ENCODE assay signal across 21 cellular contexts in genomic region chr2:109701362-109701761, GRCh38.
DNase-seq lines count a peak whose midpoint lies in the region; ATAC-seq and TF ChIP-seq lines count a peak whose summit lies in the region.
"Had no signal": no experiment of that assay in that cellular context is flagged by ENCODE, and none has a peak within 500 bp of the region (broad histone marks: within the 10 kb centered on the region; RNA-seq: fewer than 3 reads in every experiment).

No MANE protein-coding gene starts in this region.

- H3K4me1 Mint-ChIP-seq in Caco-2 (ENCODE audit: low read depth, unreplicated experiment), result peaks cover 34% of the 10 kb centered on the region
- peaks cover 50% of the 10 kb centered on the region for H3K4me1 Mint-ChIP-seq in nephron progenitor cell
- H3K4me1 Mint-ChIP-seq in natural killer cell, result no peaks in the 10 kb centered on the region
- H3K4me1 Mint-ChIP-seq: B cell, IgD-negative memory B cell had no signal

- no peak overlapping the region for H3K4me3 Mint-ChIP-seq in Caco-2 (ENCODE audit: unreplicated experiment)
- no peak overlapping the region for H3K4me3 Mint-ChIP-seq in nephron progenitor cell
- no peak overlapping the region for H3K4me3 Mint-ChIP-seq in natural killer cell
- H3K4me3 Mint-ChIP-seq: activated naive CD8-positive, alpha-beta T cell treated with anti-CD3 and anti-CD28 coated beads, Interleukin-2, amount 50 U/mL, for 24 hours; B cell; IgD-negative memory B cell had no signal

- H3F3A ChIP-seq in PC-9 (ENCODE audit: insufficient read depth, low read depth), result peaks cover 32% of the 10 kb centered on the region

- H3K9me2 ChIP-seq in PC-9 (ENCODE audit: insufficient read depth), result no peaks in the 10 kb centered on the region

- H3K79me2 ChIP-seq in PC-9 (ENCODE audit: low read depth), result no peaks in the 10 kb centered on the region

- H4K20me1 ChIP-seq in PC-9 (ENCODE audit: insufficient read depth), result no peaks in the 10 kb centered on the region

- H3K27ac ChIP-seq in PC-9, result peak overlapping the region; percentile 85
- H3K27ac ChIP-seq: gastrocnemius medialis had no signal

- H3K4me2 ChIP-seq in PC-9, result peak overlapping the region; percentile 80

- H3K27me3 ChIP-seq in Caco-2 (replicated peaks; ENCODE audit: control insufficient read depth, insufficient read depth, low read length), result no peaks in the 10 kb centered on the region
- H3K27me3 ChIP-seq in PC-9 (ENCODE audit: insufficient read depth, low read depth), result no peaks in the 10 kb centered on the region
- H3K27me3 ChIP-seq: gastrocnemius medialis, ovary, uterus had no signal

- BruUV-seq in Caco-2 (replicated peaks; lab: Mats Ljungman, UMichigan) (no TSS peak), PC-9 (replicated peaks; lab: Mats Ljungman, UMichigan) (no TSS peak)

- TF ChIP-seq CTCF in Caco-2 (IDR thresholded peaks at IDR 0.05; ENCODE audit: insufficient read depth in 1 of 2, low read depth in 1 of 2, low read length in 1 of 2, severe bottlenecking in 1 of 2, unreplicated experiment in 1 of 2), result no peak
- TF ChIP-seq CTCF in PC-9 (conservative IDR thresholded peaks at IDR 0.05), result no peak
- TF ChIP-seq CTCF in epithelial cell of esophagus (IDR thresholded peaks at IDR 0.05; ENCODE audit: insufficient read depth, low read depth, low read length, missing control alignments), result no peak
- no peak for TF ChIP-seq CTCF in nephron progenitor cell (IDR thresholded peaks at IDR 0.05)
- TF ChIP-seq CTCF in natural killer cell (IDR thresholded peaks at IDR 0.05), result no peak

- no peak for DNase-seq in Caco-2
- peak in 1 of 2 experiments; percentile 26 for DNase-seq in PC-9
- DNase-seq in epithelial cell of esophagus (ENCODE audit: low read depth), result peak; percentile 19
- no peak for DNase-seq in nephron progenitor cell
- no peak for DNase-seq in SKM-1 (lab: John Stamatoyannopoulos, UW; ENCODE audit: unreplicated experiment)
- DNase-seq in natural killer cell, result no peak
- DNase-seq: activated naive CD8-positive, alpha-beta T cell treated with anti-CD3 and anti-CD28 coated beads, Interleukin-2, amount 50 U/mL, for 24 hours; COR-L47; cortex of kidney; gastrocnemius medialis; left ventricle myocardium superior; MM.1S; NCI-H146; NCI-H2227 treated with DMSO at 0.1 percent for 48 hours; NCI-H774; ovary; uterus had no signal

- H3K4me3 ChIP-seq in Caco-2 (ENCODE audit: low read depth, low read length) (no peak overlapping the region), PC-9 (no peak overlapping the region), epithelial cell of esophagus (ENCODE audit: low read length) (no peak overlapping the region)
- H3K4me3 ChIP-seq: gastrocnemius medialis, ovary, uterus had no signal

- H3K4me1 ChIP-seq in Caco-2, result peaks cover 51% of the 10 kb centered on the region
- H3K4me1 ChIP-seq in PC-9 (replicated peaks; ENCODE audit: insufficient read depth), result peaks cover 59% of the 10 kb centered on the region
- H3K4me1 ChIP-seq: gastrocnemius medialis, uterus had no signal

- H3K36me3 ChIP-seq in Caco-2 (ENCODE audit: control insufficient read depth, insufficient read depth, low read length) (no peaks in the 10 kb centered on the region), PC-9 (ENCODE audit: low read depth) (no peaks in the 10 kb centered on the region)
- H3K36me3 ChIP-seq: gastrocnemius medialis, ovary, uterus had no signal

- CTCF ChIA-PET in Caco-2 (lab: Charles Lee) (interaction anchor here (0.8 kb wide), 1 partner anchor 14 kb away, joined by 4 read pairs; no protein-coding TSS in a partner anchor), PC-9 (lab: Charles Lee) (interaction anchor here (1.0 to 1.1 kb wide), 2 partner anchors 12 to 14 kb away, joined by 3 to 4 read pairs; no protein-coding TSS in a partner anchor)

- H3K27me3 Mint-ChIP-seq in Caco-2 (ENCODE audit: insufficient read depth, unreplicated experiment) (no peaks in the 10 kb centered on the region), nephron progenitor cell (ENCODE audit: low read depth, poor library complexity) (peaks cover 4% of the 10 kb centered on the region), natural killer cell (ENCODE audit: low read depth in 2 of 2) (peaks cover 13 to 25% of the 10 kb centered on the region in 2 donors)

- H2AFZ ChIP-seq in PC-9, result no peak overlapping the region

- H3K36me3 Mint-ChIP-seq in Caco-2 (ENCODE audit: insufficient read depth, unreplicated experiment) (no peaks in the 10 kb centered on the region), nephron progenitor cell (ENCODE audit: low read depth) (no peaks in the 10 kb centered on the region), natural killer cell (no peaks in the 10 kb centered on the region)
- H3K36me3 Mint-ChIP-seq: IgD-negative memory B cell had no signal

- intact Hi-C loops in Caco-2 (cut with micrococcal nuclease; ENCODE audit: unreplicated experiment) (loop anchor here (2.0 kb wide), 1 partner anchor 13 kb away; no protein-coding TSS in a partner anchor), PC-9 (cut with micrococcal nuclease; ENCODE audit: unreplicated experiment) (loop anchor here (5.0 kb wide), 1 partner anchor 144 kb away; no protein-coding TSS in a partner anchor), natural killer cell (cut with micrococcal nuclease) (no loop called here)

- POLR2A ChIA-PET in Caco-2 (lab: Charles Lee), result no interaction called here
- POLR2A ChIA-PET in PC-9 (lab: Charles Lee; ENCODE audit: unreplicated experiment), result interaction anchor here (0.6 to 0.9 kb wide), 3 partner anchors 12 to 87 kb away, joined by 3 to 13 read pairs (median 12); partner anchors contain the start of genes SEPTIN10 and SOWAHC

- ATAC-seq in GM21515 (IDR thresholded peaks at IDR 0.05; ENCODE audit: unreplicated experiment) (no peak), HG02588 (IDR thresholded peaks at IDR 0.05; ENCODE audit: unreplicated experiment) (no peak), natural killer cell (no peak)
- ATAC-seq: activated naive CD8-positive, alpha-beta T cell treated with anti-CD3 and anti-CD28 coated beads, Interleukin-2, amount 50 U/mL, for 24 hours; gastrocnemius medialis; left ventricle myocardium superior had no signal

- H3K27ac Mint-ChIP-seq in Caco-2 (ENCODE audit: unreplicated experiment), result peak overlapping the region; percentile 60
- H3K27ac Mint-ChIP-seq in nephron progenitor cell, result peak overlapping the region; percentile 71
- no peak overlapping the region for H3K27ac Mint-ChIP-seq in natural killer cell
- H3K27ac Mint-ChIP-seq: B cell, IgD-negative memory B cell had no signal

- H3K9me3 Mint-ChIP-seq in Caco-2 (ENCODE audit: unreplicated experiment) (no peaks in the 10 kb centered on the region), nephron progenitor cell (no peaks in the 10 kb centered on the region), natural killer cell (no peaks in the 10 kb centered on the region)
- H3K9me3 Mint-ChIP-seq: activated naive CD8-positive, alpha-beta T cell treated with anti-CD3 and anti-CD28 coated beads, Interleukin-2, amount 50 U/mL, for 24 hours had no signal

- peaks cover 2% of the 10 kb centered on the region; the same call in 1 of the 2 replicates for H3K9me3 ChIP-seq in Caco-2
- H3K9me3 ChIP-seq in PC-9 (ENCODE audit: insufficient read depth, low read depth), result no peaks in the 10 kb centered on the region
- H3K9me3 ChIP-seq: gastrocnemius medialis, ovary, uterus had no signal

Comparison
In these comparisons a context has a peak if more than half of its experiments do, and no peak if none do; other contexts are left out.
1. H3K27ac Mint-ChIP-seq: peak in Caco-2 (single experiment) and nephron progenitor cell (single experiment); none in natural killer cell (0 of 2).